In the genomic region with DNA sequence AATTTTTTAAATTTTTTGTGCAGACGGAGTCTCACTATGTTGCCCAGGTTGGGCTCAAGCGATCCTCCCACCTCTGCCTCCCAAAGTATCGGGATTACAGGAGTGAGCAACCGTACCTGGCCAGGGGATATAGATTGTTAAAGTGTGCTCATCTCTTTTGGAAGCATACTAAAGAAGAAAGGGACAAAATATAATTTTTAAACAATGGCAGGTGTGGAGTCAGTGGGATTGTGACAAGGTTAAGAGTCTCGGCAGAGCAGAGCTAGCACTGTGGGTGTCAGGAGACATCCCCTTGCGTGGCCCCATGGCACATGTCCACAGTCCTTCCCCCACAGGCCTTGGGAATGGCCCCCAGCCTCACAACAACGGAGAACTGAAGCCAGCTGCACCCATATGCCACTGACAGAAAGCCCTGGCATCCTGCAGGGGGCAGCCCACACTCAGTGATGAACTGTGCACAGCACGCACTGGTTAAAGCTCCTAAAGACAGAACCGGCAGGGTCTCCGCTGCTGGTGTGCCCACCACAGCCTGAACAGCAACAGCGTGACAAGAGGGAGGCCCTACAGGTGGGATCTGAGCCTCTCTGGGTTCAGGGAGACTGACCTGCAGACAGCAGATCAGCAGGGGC, we compare ENCODE assay signal across 9 cellular contexts. TPM values are rescaled to one million over a fixed set of nuclear protein-coding genes. Genes with fewer than 3 reads are reported as not detected.
A peak's percentile ranks its signal among the peaks of the same experiment; 100 is the strongest.
DNase-seq lines count a peak whose midpoint lies in the region; ATAC-seq and TF ChIP-seq lines count a peak whose summit lies in the region.
"Had no signal": no experiment of that assay in that cellular context is flagged by ENCODE, and none has a peak within 500 bp of the region (broad histone marks: within the 10 kb centered on the region; RNA-seq: fewer than 3 reads in every experiment).

No MANE protein-coding gene starts in this region.

- POLR2A ChIA-PET in GM10248 (lab: Yijun Ruan, JAX) = no interaction called here

- peak; percentile 38 for DNase-seq in GM10248 (ENCODE audit: extremely low spot score)
- peak; percentile 34 for DNase-seq in NCI-H2171 treated with DMSO at 0.1 percent for 48 hours (lab: John Stamatoyannopoulos, UW)
- peak; percentile 39 for DNase-seq in amniotic epithelial cell (ENCODE audit: low read depth)
- DNase-seq in islet precursor cell = peak; percentile 81
- DNase-seq in DMS153 (lab: John Stamatoyannopoulos, UW) = no peak

- CTCF ChIA-PET in GM10248 (lab: Yijun Ruan, JAX) = interaction anchor here (0.7 to 5.4 kb wide), 6 partner anchors 8 to 47 kb away, joined by 3 to 21 read pairs (median 5); no protein-coding TSS in a partner anchor

- ATAC-seq in GM19463 (IDR thresholded peaks at IDR 0.05; ENCODE audit: unreplicated experiment) (no peak), GM21737 (IDR thresholded peaks at IDR 0.05; ENCODE audit: unreplicated experiment) (no peak)

- TF ChIP-seq CTCF in GM10248 (IDR thresholded peaks at IDR 0.05; ENCODE audit: control extremely low read depth, extremely low read depth, low read depth, missing control alignments) = peak; percentile 49

- peak overlapping the region; percentile 7 for H3K27ac ChIP-seq in temporal lobe (ENCODE audit: low read depth, low read length)
- H3K27ac ChIP-seq: SJSA1 had no signal

RNA-seq across cellular contexts. Expression of a gene that starts 29.9 kb away (rescaled TPM):
- total RNA-seq in temporal lobe = 8.6 TPM
- total RNA-seq: SJSA1 had no signal

RNA-seq across cellular contexts. Expression of a gene that starts 54.8 kb away (rescaled TPM):
- total RNA-seq in temporal lobe = 67.1 TPM

RNA-seq across cellular contexts. Expression of a gene that starts 55.0 kb away (rescaled TPM):
- total RNA-seq in temporal lobe = 7.1 TPM
